Comparison of ENCODE assay signal across 8 cellular contexts in genomic region chr12:40192704-40193255, GRCh38. TPM values are rescaled to one million over a fixed set of nuclear protein-coding genes. Genes with fewer than 3 reads are reported as not detected.
DNase-seq lines count a peak whose midpoint lies in the region; ATAC-seq and TF ChIP-seq lines count a peak whose summit lies in the region.

No MANE protein-coding gene starts in this region.

- H3K27ac ChIP-seq in brain microvascular endothelial cell (no peak overlapping the region), substantia nigra (ENCODE audit: low read depth, low read length, poor library complexity, severe bottlenecking) (no peak overlapping the region)

- ATAC-seq in GM18870 (IDR thresholded peaks at IDR 0.05; ENCODE audit: unreplicated experiment) = peak; percentile 99
- ATAC-seq in GM21825 (IDR thresholded peaks at IDR 0.05; ENCODE audit: unreplicated experiment) = peak; percentile 98
- peak; percentile 91 for ATAC-seq in memory B cell (ENCODE audit: low read depth)

- peak; percentile 39 to 52 for DNase-seq in memory B cell (ENCODE audit: low spot score in 2 of 2)
- DNase-seq in brain microvascular endothelial cell = no peak
- no peak for DNase-seq in AG08395 (ENCODE audit: low spot score)
- DNase-seq in endothelial cell (ENCODE audit: low spot score) = no peak
- no peak for DNase-seq in substantia nigra (lab: John Stamatoyannopoulos, UW)

- in situ Hi-C loops in brain microvascular endothelial cell (cut with HindIII; ENCODE audit: low pct_ligation_motif_present, low sequenced_read_pairs) = no loop called here

- H3K4me3 Mint-ChIP-seq in IgD-negative memory B cell (peak overlapping the region; percentile 70 to 91 (median 78)), memory B cell (peak overlapping the region; percentile 80), endothelial cell (ENCODE audit: unreplicated experiment) (no peak overlapping the region)

- no peak overlapping the region for H3K4me3 ChIP-seq in brain microvascular endothelial cell (ENCODE audit: low read depth, low read length)

- H3K27ac Mint-ChIP-seq in IgD-negative memory B cell (peak overlapping the region; percentile 84 to 98 (median 93)), memory B cell (peak overlapping the region; percentile 99), endothelial cell (ENCODE audit: unreplicated experiment) (no peak overlapping the region)

- no peaks in the 10 kb centered on the region for H3K27me3 Mint-ChIP-seq in IgD-negative memory B cell
- no peaks in the 10 kb centered on the region for H3K27me3 Mint-ChIP-seq in memory B cell
- no peaks in the 10 kb centered on the region for H3K27me3 Mint-ChIP-seq in endothelial cell (ENCODE audit: unreplicated experiment)

- H3K9me3 Mint-ChIP-seq in IgD-negative memory B cell (peaks cover 0 to 3% (median 3%) of the 10 kb centered on the region in 3 donors), memory B cell (no peaks in the 10 kb centered on the region), endothelial cell (ENCODE audit: unreplicated experiment) (no peaks in the 10 kb centered on the region)

- H3K36me3 ChIP-seq in brain microvascular endothelial cell (replicated peaks) = no peaks in the 10 kb centered on the region

- H3K36me3 Mint-ChIP-seq in IgD-negative memory B cell (peaks cover 3% of the 10 kb centered on the region), memory B cell (peaks cover 3% of the 10 kb centered on the region), endothelial cell (ENCODE audit: low read depth, unreplicated experiment) (peaks cover under 1% of the 10 kb centered on the region)

- TF ChIP-seq CTCF in brain microvascular endothelial cell (IDR thresholded peaks at IDR 0.05; ENCODE audit: low read depth, low read length, missing control alignments) (no peak), endothelial cell (IDR thresholded peaks at IDR 0.05; ENCODE audit: unreplicated experiment) (no peak)

- H3K4me1 Mint-ChIP-seq in IgD-negative memory B cell (peaks cover 33 to 39% (median 36%) of the 10 kb centered on the region in 3 donors), memory B cell (peaks cover 26% of the 10 kb centered on the region), endothelial cell (ENCODE audit: unreplicated experiment) (no peaks in the 10 kb centered on the region)

- no peaks in the 10 kb centered on the region for H3K27me3 ChIP-seq in brain microvascular endothelial cell (replicated peaks)

RNA-seq across cellular contexts. Expression of gene LRRK2, which starts 32.0 kb away (rescaled TPM):
- polyA plus RNA-seq in IgD-negative memory B cell = 6.8 TPM
- total RNA-seq in endothelial cell (ENCODE audit: unreplicated experiment) = 0.26 TPM

Comparison
In these comparisons a context has a peak if more than half of its experiments do, and no peak if none do; other contexts are left out.
1. DNase-seq: peak in memory B cell (2 of 2); none in brain microvascular endothelial cell (single experiment), AG08395 (single experiment), endothelial cell (single experiment) and substantia nigra (0 of 49).
2. Peak in every context shown above with its lines, with median percentiles within 50 percentile points of each other: ATAC-seq.